Comparison of ENCODE assay signal across 19 cellular contexts in the genomic region with DNA sequence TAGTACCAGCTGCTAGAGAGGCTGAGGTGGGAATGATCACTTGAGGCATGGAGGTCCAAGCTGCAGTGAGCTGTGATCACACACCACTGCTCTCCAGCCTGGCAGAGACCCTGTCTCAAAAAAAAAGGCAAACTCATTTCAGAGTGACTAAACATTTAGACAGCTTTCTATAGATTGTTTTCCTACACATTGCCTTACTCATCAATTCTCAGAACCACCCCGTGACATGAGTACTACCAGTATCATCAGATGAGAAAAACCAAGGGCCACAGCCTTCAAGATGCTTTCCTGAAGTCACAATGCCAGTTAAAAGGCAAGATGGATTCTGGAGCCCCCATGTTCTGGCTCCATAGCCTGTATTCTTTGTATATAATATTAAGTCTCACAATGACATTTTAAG. TPM values are rescaled to one million over a fixed set of nuclear protein-coding genes. Genes with fewer than 3 reads are reported as not detected.
DNase-seq lines count a peak whose midpoint lies in the region; ATAC-seq and TF ChIP-seq lines count a peak whose summit lies in the region.
"Had no signal": no experiment of that assay in that cellular context is flagged by ENCODE, and none has a peak within 500 bp of the region (broad histone marks: within the 10 kb centered on the region; RNA-seq: fewer than 3 reads in every experiment).

No MANE protein-coding gene starts in this region.

- H3K9me2 ChIP-seq in HCT116 (ENCODE audit: insufficient read depth), result no peaks in the 10 kb centered on the region

- peaks cover 34% of the 10 kb centered on the region for H3K36me3 Mint-ChIP-seq in activated CD8-positive, alpha-beta memory T cell treated with anti-CD3 and anti-CD28 coated beads, Interleukin-2, amount 10 ng/mL, durations not matched to agents 7 days and 5 days
- peaks cover 45% of the 10 kb centered on the region for H3K36me3 Mint-ChIP-seq in activated CD8-positive, alpha-beta T cell treated with anti-CD3 and anti-CD28 coated beads, Interleukin-2, amount 10 ng/mL, durations not matched to agents 7 days and 5 days (ENCODE audit: low read depth)
- H3K36me3 Mint-ChIP-seq in nephron progenitor cell (ENCODE audit: low read depth) (peaks cover 39% of the 10 kb centered on the region), osteocyte (ENCODE audit: unreplicated experiment) (peaks cover 11% of the 10 kb centered on the region)

- H3K4me1 ChIP-seq in HCT116 (ENCODE audit: control insufficient read depth in 1 of 2, insufficient read depth in 2 of 2, low read length in 2 of 2), result peaks cover 0 to 4% of the 10 kb centered on the region in 2 experiments; a peak in 1 of 4 replicates
- H3K4me1 ChIP-seq in right atrium auricular region, result peaks cover 0 to 11% of the 10 kb centered on the region in 2 donors
- H3K4me1 ChIP-seq: parathyroid adenoma, uterus had no signal

- peaks cover 31% of the 10 kb centered on the region for H3K4me1 Mint-ChIP-seq in activated CD8-positive, alpha-beta memory T cell treated with anti-CD3 and anti-CD28 coated beads, Interleukin-2, amount 10 ng/mL, durations not matched to agents 7 days and 5 days
- H3K4me1 Mint-ChIP-seq in activated CD8-positive, alpha-beta T cell treated with anti-CD3 and anti-CD28 coated beads, Interleukin-2, amount 10 ng/mL, durations not matched to agents 7 days and 5 days (ENCODE audit: low read depth), result peaks cover 27% of the 10 kb centered on the region
- H3K4me1 Mint-ChIP-seq in nephron progenitor cell, result peaks cover 12% of the 10 kb centered on the region
- H3K4me1 Mint-ChIP-seq in osteocyte (ENCODE audit: unreplicated experiment), result peaks cover 9% of the 10 kb centered on the region

- H3K4me3 ChIP-seq in HCT116 (replicated peaks in 1 of 2; ENCODE audit: low read depth in 1 of 2, low read length in 2 of 2), result no peak overlapping the region
- H3K4me3 ChIP-seq in right atrium auricular region, result no peak overlapping the region
- H3K4me3 ChIP-seq: esophagus muscularis mucosa, smooth muscle cell, uterus had no signal

- peaks cover 0 to 7% of the 10 kb centered on the region in 2 experiments; a peak in 1 of 4 replicates for H3K9me3 ChIP-seq in HCT116 (ENCODE audit: control insufficient read depth in 1 of 2, insufficient read depth in 1 of 2, low read depth in 1 of 2, low read length in 2 of 2)
- H3K9me3 ChIP-seq in right atrium auricular region, result peaks cover 2 to 5% of the 10 kb centered on the region in 2 donors

- RAD21 ChIA-PET in HCT116 (lab: Charles Lee; ENCODE audit: low non-redundant PET in 1 of 2, low total read pairs in 2 of 2, uncharacterized antibody in 2 of 2, unreplicated experiment in 2 of 2), result no interaction called here

- no peaks in the 10 kb centered on the region for H4K20me1 ChIP-seq in HCT116 (ENCODE audit: insufficient read depth)

- peaks cover 54% of the 10 kb centered on the region for H3K79me2 ChIP-seq in HCT116 (ENCODE audit: insufficient read depth, low read length)
- H3K79me2 ChIP-seq: parathyroid adenoma had no signal

- peak overlapping the region; percentile 76 for H3K27ac Mint-ChIP-seq in activated CD8-positive, alpha-beta memory T cell treated with anti-CD3 and anti-CD28 coated beads, Interleukin-2, amount 10 ng/mL, durations not matched to agents 7 days and 5 days
- H3K27ac Mint-ChIP-seq in activated CD8-positive, alpha-beta T cell treated with anti-CD3 and anti-CD28 coated beads, Interleukin-2, amount 10 ng/mL, durations not matched to agents 7 days and 5 days, result peak overlapping the region; percentile 61
- H3K27ac Mint-ChIP-seq in nephron progenitor cell, result no peak overlapping the region
- H3K27ac Mint-ChIP-seq in osteocyte (ENCODE audit: unreplicated experiment), result no peak overlapping the region

- no peaks in the 10 kb centered on the region for H3K9me3 Mint-ChIP-seq in activated CD8-positive, alpha-beta memory T cell treated with anti-CD3 and anti-CD28 coated beads, Interleukin-2, amount 10 ng/mL, durations not matched to agents 7 days and 5 days (ENCODE audit: low read depth)
- H3K9me3 Mint-ChIP-seq in activated CD8-positive, alpha-beta T cell treated with anti-CD3 and anti-CD28 coated beads, Interleukin-2, amount 10 ng/mL, durations not matched to agents 7 days and 5 days (ENCODE audit: insufficient read depth), result no peaks in the 10 kb centered on the region
- H3K9me3 Mint-ChIP-seq in nephron progenitor cell (peaks cover 12% of the 10 kb centered on the region), osteocyte (ENCODE audit: unreplicated experiment) (no peaks in the 10 kb centered on the region)

- intact Hi-C loops in HCT116 (cut with micrococcal nuclease), result no loop called here

- no peaks in the 10 kb centered on the region for H3K27me3 ChIP-seq in HCT116 (ENCODE audit: insufficient read depth, low read length)
- no peaks in the 10 kb centered on the region for H3K27me3 ChIP-seq in right atrium auricular region
- H3K27me3 ChIP-seq: brain microvascular endothelial cell, uterus had no signal

- ATAC-seq in activated CD8-positive, alpha-beta memory T cell treated with anti-CD3 and anti-CD28 coated beads, Interleukin-2, amount 10 ng/mL, durations not matched to agents 7 days and 5 days, result no peak
- ATAC-seq in HCT116, result no peak
- ATAC-seq in activated CD8-positive, alpha-beta T cell treated with anti-CD3 and anti-CD28 coated beads, Interleukin-2, amount 10 ng/mL, durations not matched to agents 7 days and 5 days, result no peak

- peak overlapping the region; percentile 2 for H3K4me3 Mint-ChIP-seq in activated CD8-positive, alpha-beta memory T cell treated with anti-CD3 and anti-CD28 coated beads, Interleukin-2, amount 10 ng/mL, durations not matched to agents 7 days and 5 days
- peak overlapping the region; percentile 15 for H3K4me3 Mint-ChIP-seq in activated CD8-positive, alpha-beta T cell treated with anti-CD3 and anti-CD28 coated beads, Interleukin-2, amount 10 ng/mL, durations not matched to agents 7 days and 5 days
- H3K4me3 Mint-ChIP-seq in nephron progenitor cell (peak overlapping the region; percentile 44), osteocyte (ENCODE audit: unreplicated experiment) (no peak overlapping the region)

- TSS peak; percentile 7 for BruUV-seq in HCT116 (replicated peaks; lab: Mats Ljungman, UMichigan)

- CTCF ChIA-PET in activated CD8-positive, alpha-beta memory T cell treated with anti-CD3 and anti-CD28 coated beads, Interleukin-2, amount 10 ng/mL, durations not matched to agents 7 days and 5 days (lab: Charles Lee), result interaction anchor here (0.7 to 1.5 kb wide), 2 partner anchors 21 to 328 kb away, joined by 3 to 5 read pairs; no protein-coding TSS in a partner anchor
- CTCF ChIA-PET in HCT116 (lab: Charles Lee), result no interaction called here
- CTCF ChIA-PET in activated CD8-positive, alpha-beta T cell treated with anti-CD3 and anti-CD28 coated beads, Interleukin-2, amount 10 ng/mL, durations not matched to agents 7 days and 5 days (lab: Charles Lee), result no interaction called here

- DNase-seq in activated CD8-positive, alpha-beta memory T cell treated with anti-CD3 and anti-CD28 coated beads, Interleukin-2, amount 10 ng/mL, durations not matched to agents 7 days and 5 days, result no peak
- no peak for DNase-seq in activated CD8-positive, alpha-beta memory T cell treated with anti-CD3 and anti-CD28 coated beads for 24 hours
- DNase-seq in HCT116 (ENCODE audit: low read depth, low spot score), result no peak
- no peak for DNase-seq in activated CD8-positive, alpha-beta T cell treated with anti-CD3 and anti-CD28 coated beads, Interleukin-2, amount 10 ng/mL, durations not matched to agents 7 days and 5 days
- no peak for DNase-seq in nephron progenitor cell
- DNase-seq in osteocyte (ENCODE audit: extremely low spot score, unreplicated experiment), result no peak
- DNase-seq in NCI-H2227 treated with DMSO at 0.1 percent for 48 hours (lab: John Stamatoyannopoulos, UW), result no peak
- no peak for DNase-seq in right atrium auricular region (ENCODE audit: low spot score)
- DNase-seq: ACHN; activated effector memory CD4-positive, alpha-beta T cell treated with Interleukin-2 at 50 U/mL for 16 hours; brain microvascular endothelial cell; kidney glomerular epithelial cell; NCI-H1092; NCI-H82; RPMI8226; uterus had no signal

- POLR2A ChIA-PET in HCT116 (lab: Charles Lee), result no interaction called here
- POLR2A ChIA-PET in activated CD8-positive, alpha-beta T cell treated with anti-CD3 and anti-CD28 coated beads, Interleukin-2, amount 10 ng/mL, durations not matched to agents 7 days and 5 days (lab: Charles Lee), result no interaction called here

- TF ChIP-seq CTCF in HCT116 (IDR thresholded peaks at IDR 0.05 in 2 of 3, conservative IDR thresholded peaks at IDR 0.05 in 1 of 3; ENCODE audit: borderline replicate concordance in 1 of 3, insufficient read depth in 1 of 3, low read depth in 2 of 3, low read length in 2 of 3), result no peak
- TF ChIP-seq CTCF in nephron progenitor cell (IDR thresholded peaks at IDR 0.05), result no peak
- no peak for TF ChIP-seq CTCF in osteocyte (IDR thresholded peaks at IDR 0.05)
- TF ChIP-seq CTCF in right atrium auricular region (IDR thresholded peaks at IDR 0.05), result no peak

- H3K36me3 ChIP-seq in HCT116 (ENCODE audit: control insufficient read depth in 1 of 2, insufficient read depth in 2 of 2, low read length in 2 of 2), result peaks cover 13 to 37% of the 10 kb centered on the region in 2 experiments
- H3K36me3 ChIP-seq in right atrium auricular region, result peaks cover 17% of the 10 kb centered on the region
- H3K36me3 ChIP-seq: uterus had no signal

- TF ChIP-seq POLR2A in HCT116 (IDR thresholded peaks at IDR 0.05; ENCODE audit: borderline replicate concordance, extremely low read depth, insufficient read depth, insufficient read length), result no peak

- H3K9ac ChIP-seq in HCT116 (ENCODE audit: low read length), result no peak overlapping the region
- H3K9ac ChIP-seq: parathyroid adenoma had no signal

- H3K27me3 Mint-ChIP-seq in activated CD8-positive, alpha-beta memory T cell treated with anti-CD3 and anti-CD28 coated beads, Interleukin-2, amount 10 ng/mL, durations not matched to agents 7 days and 5 days, result peaks cover 5% of the 10 kb centered on the region
- peaks cover 2% of the 10 kb centered on the region for H3K27me3 Mint-ChIP-seq in activated CD8-positive, alpha-beta T cell treated with anti-CD3 and anti-CD28 coated beads, Interleukin-2, amount 10 ng/mL, durations not matched to agents 7 days and 5 days (ENCODE audit: low read depth)
- peaks cover 31% of the 10 kb centered on the region for H3K27me3 Mint-ChIP-seq in nephron progenitor cell (ENCODE audit: low read depth, poor library complexity)
- peaks cover 3% of the 10 kb centered on the region for H3K27me3 Mint-ChIP-seq in osteocyte (ENCODE audit: unreplicated experiment)

- no peak overlapping the region for H2AFZ ChIP-seq in HCT116 (ENCODE audit: low read depth, low read length, poor library complexity, severe bottlenecking)
- H2AFZ ChIP-seq: parathyroid adenoma had no signal

- H3K4me2 ChIP-seq in HCT116 (ENCODE audit: low read length), result no peak overlapping the region
- H3K4me2 ChIP-seq: smooth muscle cell had no signal

- H3K27ac ChIP-seq in HCT116 (ENCODE audit: low read depth, low read length) (no peak overlapping the region), right atrium auricular region (no peak overlapping the region)
- H3K27ac ChIP-seq: brain microvascular endothelial cell, esophagus muscularis mucosa, parathyroid adenoma, uterus had no signal

- TF ChIP-seq RAD21 in HCT116 (IDR thresholded peaks at IDR 0.05; ENCODE audit: low read depth), result no peak

RNA-seq across cellular contexts. Expression of a gene that starts 1.9 kb away (rescaled TPM):
- total RNA-seq in activated CD8-positive, alpha-beta memory T cell treated with anti-CD3 and anti-CD28 coated beads, Interleukin-2, amount 10 ng/mL, durations not matched to agents 7 days and 5 days, result 10 to 100 TPM; 63.0 to 72.1 TPM
- total RNA-seq in HCT116 (2021; ENCODE audit: unreplicated experiment) (55.5 TPM), osteocyte (20.4 and 21.3 TPM in 2 replicates), right atrium auricular region (10 to 100 TPM; 16.9 to 27.8 TPM)
- polyA plus RNA-seq in HCT116 (2012), result 30.1 and 41.9 TPM in 2 replicates
- 10 to 100 TPM; 79.0 to 81.0 TPM for total RNA-seq in activated CD8-positive, alpha-beta T cell treated with anti-CD3 and anti-CD28 coated beads, Interleukin-2, amount 10 ng/mL, durations not matched to agents 7 days and 5 days

RNA-seq across cellular contexts. Expression of a gene that starts 22.4 kb away (rescaled TPM):
- 1 to 10 TPM in 1 of 2 experiments, under 1 TPM in 1; 0.40 to 1.4 TPM for total RNA-seq in activated CD8-positive, alpha-beta memory T cell treated with anti-CD3 and anti-CD28 coated beads, Interleukin-2, amount 10 ng/mL, durations not matched to agents 7 days and 5 days
- total RNA-seq in HCT116 (2021; ENCODE audit: unreplicated experiment) (16.4 TPM), osteocyte (not detected in 2 replicates), right atrium auricular region (1 to 10 TPM in 1 of 2 donors, under 1 TPM in 1; 0.78 to 6.7 TPM)
- 24.4 and 28.8 TPM in 2 replicates for polyA plus RNA-seq in HCT116 (2012)
- under 1 TPM; 0.76 to 0.82 TPM for total RNA-seq in activated CD8-positive, alpha-beta T cell treated with anti-CD3 and anti-CD28 coated beads, Interleukin-2, amount 10 ng/mL, durations not matched to agents 7 days and 5 days
- total RNA-seq: smooth muscle cell had no signal

RNA-seq across cellular contexts. Expression of a gene that starts 40.1 kb away (rescaled TPM):
- 10 to 100 TPM; 23.4 to 30.7 TPM for total RNA-seq in activated CD8-positive, alpha-beta memory T cell treated with anti-CD3 and anti-CD28 coated beads, Interleukin-2, amount 10 ng/mL, durations not matched to agents 7 days and 5 days
- total RNA-seq in HCT116 (2021; ENCODE audit: unreplicated experiment) (8.0 TPM), osteocyte (3.7 and 4.0 TPM in 2 replicates), right atrium auricular region (10 to 100 TPM in 1 of 2 donors, 1 to 10 TPM in 1; 7.4 to 13.1 TPM)
- 12.3 and 12.4 TPM in 2 replicates for polyA plus RNA-seq in HCT116 (2012)
- 10 to 100 TPM; 35.9 to 39.9 TPM for total RNA-seq in activated CD8-positive, alpha-beta T cell treated with anti-CD3 and anti-CD28 coated beads, Interleukin-2, amount 10 ng/mL, durations not matched to agents 7 days and 5 days

RNA-seq across cellular contexts. Expression of a gene that starts 47.3 kb away (rescaled TPM):
- total RNA-seq in activated CD8-positive, alpha-beta memory T cell treated with anti-CD3 and anti-CD28 coated beads, Interleukin-2, amount 10 ng/mL, durations not matched to agents 7 days and 5 days, result 1 to 10 TPM; 5.2 to 6.6 TPM
- total RNA-seq in HCT116 (2021; ENCODE audit: unreplicated experiment) (11.0 TPM), osteocyte (3.8 and 3.9 TPM in 2 replicates), right atrium auricular region (10 to 100 TPM in 1 of 2 donors, 1 to 10 TPM in 1; 6.8 to 10.8 TPM)
- 9.5 and 10.4 TPM in 2 replicates for polyA plus RNA-seq in HCT116 (2012)
- 1 to 10 TPM; 8.0 TPM for total RNA-seq in activated CD8-positive, alpha-beta T cell treated with anti-CD3 and anti-CD28 coated beads, Interleukin-2, amount 10 ng/mL, durations not matched to agents 7 days and 5 days

Comparison
In these comparisons a context has a peak if more than half of its experiments do, and no peak if none do; other contexts are left out.
1. H3K27ac Mint-ChIP-seq: peak in activated CD8-positive, alpha-beta memory T cell treated with anti-CD3 and anti-CD28 coated beads, Interleukin-2, amount 10 ng/mL, durations not matched to agents 7 days and 5 days (single experiment) and activated CD8-positive, alpha-beta T cell treated with anti-CD3 and anti-CD28 coated beads, Interleukin-2, amount 10 ng/mL, durations not matched to agents 7 days and 5 days (single experiment); none in nephron progenitor cell (single experiment) and osteocyte (single experiment).